11 cellular contexts compared by ENCODE assay signal in genomic region chr1:200027264-200027823, GRCh38. TPM values are rescaled to one million over a fixed set of nuclear protein-coding genes. Genes with fewer than 3 reads are reported as not detected.
DNase-seq lines count a peak whose midpoint lies in the region; ATAC-seq and TF ChIP-seq lines count a peak whose summit lies in the region.
"Had no signal": no experiment of that assay in that cellular context is flagged by ENCODE, and none has a peak within 500 bp of the region (broad histone marks: within the 10 kb centered on the region; RNA-seq: fewer than 3 reads in every experiment).

Gene NR5A2 (plus strand): TSS chr1:200027710. CDS start chr1:200027848, 138 bp downstream.

- H3K27me3 ChIP-seq in HCT116 (ENCODE audit: insufficient read depth, low read length) (no peaks in the 10 kb centered on the region), Peyer's patch (no peaks in the 10 kb centered on the region), brain microvascular endothelial cell (replicated peaks) (peaks cover 35% of the 10 kb centered on the region)

- in situ Hi-C loops in brain microvascular endothelial cell (cut with HindIII; ENCODE audit: low pct_ligation_motif_present, low sequenced_read_pairs): loop anchor here (25.0 kb wide), 1 partner anchor 340 kb away; no protein-coding TSS in a partner anchor

- H3K27me3 Mint-ChIP-seq in osteocyte (ENCODE audit: unreplicated experiment): peaks cover 75% of the 10 kb centered on the region

- H3K9me2 ChIP-seq in HCT116 (ENCODE audit: insufficient read depth): no peaks in the 10 kb centered on the region

- H3K36me3 ChIP-seq in HCT116 (ENCODE audit: control insufficient read depth in 1 of 2, insufficient read depth in 2 of 2, low read length in 2 of 2): no peaks in the 10 kb centered on the region
- no peaks in the 10 kb centered on the region for H3K36me3 ChIP-seq in Peyer's patch
- no peaks in the 10 kb centered on the region for H3K36me3 ChIP-seq in brain microvascular endothelial cell (replicated peaks)
- H3K36me3 ChIP-seq: neutrophil had no signal

- H3K27ac Mint-ChIP-seq in osteocyte (ENCODE audit: unreplicated experiment): no peak within 1 kb of the TSS

- POLR2A ChIA-PET in HCT116 (lab: Charles Lee): no interaction called here

- RAD21 ChIA-PET in HCT116 (lab: Charles Lee; ENCODE audit: low non-redundant PET in 1 of 2, low total read pairs in 2 of 2, uncharacterized antibody in 2 of 2, unreplicated experiment in 2 of 2): no interaction called here

- H3K27ac ChIP-seq in HCT116 (ENCODE audit: low read depth, low read length): no peak within 1 kb of the TSS
- peak within 1 kb of the TSS in 3 of 4 donors; percentile 50 to 82 (median 80) for H3K27ac ChIP-seq in Peyer's patch
- H3K27ac ChIP-seq in brain microvascular endothelial cell: no peak within 1 kb of the TSS
- H3K27ac ChIP-seq: neutrophil had no signal

- peak within 1 kb of the TSS; percentile 96 for H2AFZ ChIP-seq in HCT116 (ENCODE audit: low read depth, low read length, poor library complexity, severe bottlenecking)

- H3K4me3 Mint-ChIP-seq in osteocyte (ENCODE audit: unreplicated experiment): peak within 1 kb of the TSS; percentile 73

- no peaks in the 10 kb centered on the region for H3K9me3 Mint-ChIP-seq in osteocyte (ENCODE audit: unreplicated experiment)

- no peak for TF ChIP-seq RAD21 in HCT116 (IDR thresholded peaks at IDR 0.05; ENCODE audit: low read depth)

- H3K9me3 ChIP-seq in HCT116 (ENCODE audit: control insufficient read depth in 1 of 2, insufficient read depth in 1 of 2, low read depth in 1 of 2, low read length in 2 of 2): no peaks in the 10 kb centered on the region
- no peaks in the 10 kb centered on the region for H3K9me3 ChIP-seq in Peyer's patch
- H3K9me3 ChIP-seq: neutrophil had no signal

- no peak for ATAC-seq in HCT116
- no peak for ATAC-seq in HG03108 (IDR thresholded peaks at IDR 0.05; ENCODE audit: unreplicated experiment)
- no peak for ATAC-seq in HG02678 (IDR thresholded peaks at IDR 0.05; ENCODE audit: unreplicated experiment)

- TF ChIP-seq POLR2A in HCT116 (IDR thresholded peaks at IDR 0.05; ENCODE audit: borderline replicate concordance, extremely low read depth, insufficient read depth, insufficient read length): no peak
- peak; percentile 57 to 66 for TF ChIP-seq POLR2A in Peyer's patch (IDR thresholded peaks at IDR 0.05)

- peaks cover 11% of the 10 kb centered on the region for H3K4me1 Mint-ChIP-seq in osteocyte (ENCODE audit: unreplicated experiment)

- TF ChIP-seq CTCF in HCT116 (IDR thresholded peaks at IDR 0.05 in 2 of 3, conservative IDR thresholded peaks at IDR 0.05 in 1 of 3; ENCODE audit: borderline replicate concordance in 1 of 3, insufficient read depth in 1 of 3, low read depth in 2 of 3, low read length in 2 of 3) (no peak), Peyer's patch (IDR thresholded peaks at IDR 0.05) (no peak), fibroblast of the aortic adventitia (IDR thresholded peaks at IDR 0.05; ENCODE audit: insufficient read depth, low read length) (no peak), osteocyte (IDR thresholded peaks at IDR 0.05) (no peak), brain microvascular endothelial cell (IDR thresholded peaks at IDR 0.05; ENCODE audit: low read depth, low read length, missing control alignments) (no peak)

- BruUV-seq in HCT116 (replicated peaks; lab: Mats Ljungman, UMichigan): no TSS peak

- no peaks in the 10 kb centered on the region for H3K79me2 ChIP-seq in HCT116 (ENCODE audit: insufficient read depth, low read length)

- CTCF ChIA-PET in HCT116 (lab: Charles Lee): no interaction called here

- peak within 1 kb of the TSS; percentile 87 for H3K4me2 ChIP-seq in HCT116 (ENCODE audit: low read length)

- no peaks in the 10 kb centered on the region for H4K20me1 ChIP-seq in HCT116 (ENCODE audit: insufficient read depth)

- DNase-seq in HCT116 (ENCODE audit: low read depth, low spot score) (no peak), Peyer's patch (no peak), fibroblast of the aortic adventitia (ENCODE audit: low read depth) (no peak), osteocyte (ENCODE audit: extremely low spot score, unreplicated experiment) (no peak), CD1c-positive myeloid dendritic cell (ENCODE audit: extremely low spot score) (no peak), brain microvascular endothelial cell (no peak)
- DNase-seq: DND-41, T1000 had no signal

- no peaks in the 10 kb centered on the region for H3K36me3 Mint-ChIP-seq in osteocyte (ENCODE audit: unreplicated experiment)

- peak within 1 kb of the TSS; percentile 59 for H3K9ac ChIP-seq in HCT116 (ENCODE audit: low read length)

- H3K4me1 ChIP-seq in HCT116 (ENCODE audit: control insufficient read depth in 1 of 2, insufficient read depth in 2 of 2, low read length in 2 of 2) (peaks cover 0 to 13% of the 10 kb centered on the region in 2 experiments; a peak in 2 of 4 replicates), Peyer's patch (peaks cover 0 to 4% (median 0%) of the 10 kb centered on the region in 4 donors)

- H3K4me3 ChIP-seq in HCT116 (replicated peaks in 1 of 2; ENCODE audit: low read depth in 1 of 2, low read length in 2 of 2) (peak within 1 kb of the TSS; percentile 55 to 64), Peyer's patch (peak within 1 kb of the TSS in 3 of 4 donors; percentile 33 to 78 (median 62)), fibroblast of the aortic adventitia (ENCODE audit: low read depth, low read length) (no peak within 1 kb of the TSS), brain microvascular endothelial cell (ENCODE audit: low read depth, low read length) (no peak within 1 kb of the TSS)

- intact Hi-C loops in HCT116 (cut with micrococcal nuclease): no loop called here

TF ChIP-seq in HCT116, 20 proteins besides CTCF, POLR2A, EP300 and RAD21:
- no peak for TF ChIP-seq TCF7L2 (IDR thresholded peaks at IDR 0.05; ENCODE audit: borderline replicate concordance, extremely low read depth, insufficient read depth, insufficient read length)
- no peak for TF ChIP-seq ZFX (IDR thresholded peaks at IDR 0.05)
- no peak for TF ChIP-seq ELF1 (IDR thresholded peaks at IDR 0.05; ENCODE audit: borderline replicate concordance, low read depth)
- no peak for TF ChIP-seq POLR2AphosphoS5 (IDR thresholded peaks at IDR 0.05; ENCODE audit: low read depth, low read length)

RNA-seq across cellular contexts. Expression of gene NR5A2, which starts in this region (rescaled TPM):
- total RNA-seq in HCT116 (2021; ENCODE audit: unreplicated experiment): 0.91 TPM
- 0.21 and 0.27 TPM in 2 replicates for polyA plus RNA-seq in HCT116 (2012)
- total RNA-seq in Peyer's patch: 100 to 1,000 TPM in 3 of 4 donors, 10 to 100 TPM in 1; 37.1 to 193 (median 171) TPM
- 0.25 and 11.5 TPM in 2 replicates for total RNA-seq in fibroblast of the aortic adventitia (ENCODE audit: low replicate concordance)
- not detected in 2 replicates for total RNA-seq in osteocyte

Comparison
In these comparisons a context has a peak if more than half of its experiments do, and no peak if none do; other contexts are left out.
1. H3K27ac ChIP-seq: peak in Peyer's patch (3 of 4); none in HCT116 (single experiment) and brain microvascular endothelial cell (single experiment).
2. H3K4me3 ChIP-seq: peak in HCT116 (2 of 2) and Peyer's patch (3 of 4); none in fibroblast of the aortic adventitia (single experiment) and brain microvascular endothelial cell (single experiment).